In the genomic region with DNA sequence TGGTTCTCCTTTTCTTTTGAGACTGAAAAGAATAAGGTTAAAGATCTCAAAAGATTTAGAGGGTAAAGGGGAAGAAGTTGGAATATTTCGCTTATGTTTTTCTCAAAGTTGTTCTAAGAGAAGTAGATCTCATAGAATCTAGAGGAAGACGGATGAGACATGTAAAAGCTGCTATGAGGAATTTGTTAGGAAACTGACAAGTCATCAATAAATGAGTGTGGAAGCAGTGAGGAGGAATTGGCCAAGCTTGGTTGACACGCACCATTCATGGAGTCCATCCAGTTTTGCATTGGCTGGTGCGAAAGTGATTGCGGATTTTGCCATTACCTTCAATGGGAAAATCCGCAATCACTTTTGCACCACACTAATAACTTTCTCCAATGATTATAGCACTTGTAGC, we compare ENCODE assay signal across 21 cellular contexts. TPM values are rescaled to one million over a fixed set of nuclear protein-coding genes. Genes with fewer than 3 reads are reported as not detected.
DNase-seq lines count a peak whose midpoint lies in the region; ATAC-seq and TF ChIP-seq lines count a peak whose summit lies in the region.
"Had no signal": no experiment of that assay in that cellular context is flagged by ENCODE, and none has a peak within 500 bp of the region (broad histone marks: within the 10 kb centered on the region; RNA-seq: fewer than 3 reads in every experiment).

No MANE protein-coding gene starts in this region.

- H3K27ac ChIP-seq in KMS-11 (no peak overlapping the region), neural progenitor cell (no peak overlapping the region)

- peak overlapping the region; percentile 74 for H3K27ac Mint-ChIP-seq in activated T-cell treated with anti-CD3 and anti-CD28 coated beads, Interleukin-2, amount 50 U/mL, for 72 hours
- H3K27ac Mint-ChIP-seq in central memory CD8-positive, alpha-beta T cell (ENCODE audit: low read depth): peak overlapping the region; percentile 84
- H3K27ac Mint-ChIP-seq in neural progenitor cell: no peak overlapping the region

- no peak for TF ChIP-seq CTCF in KMS-11 (conservative IDR thresholded peaks at IDR 0.05; ENCODE audit: low read depth, low read length)
- no peak for TF ChIP-seq CTCF in neural progenitor cell (IDR thresholded peaks at IDR 0.05)

- no peaks in the 10 kb centered on the region for H3F3A ChIP-seq in neural progenitor cell (ENCODE audit: low read depth)

- no peak for DNase-seq in activated T-cell treated with anti-CD3 and anti-CD28 coated beads, Interleukin-2, amount 50 U/mL, for 72 hours
- DNase-seq in activated T-cell treated with anti-CD3 and anti-CD28 coated beads, Interleukin-2, amount 50 U/mL, for 1 hour: no peak
- no peak for DNase-seq in central memory CD8-positive, alpha-beta T cell (ENCODE audit: low spot score in 2 of 2)
- no peak for DNase-seq in neural progenitor cell (ENCODE audit: low spot score)
- no peak for DNase-seq in activated CD4-positive, alpha-beta T cell treated with anti-CD3 and anti-CD28 coated beads for 48 hours
- DNase-seq in occipital lobe (lab: John Stamatoyannopoulos, UW): no peak
- no peak for DNase-seq in mesenteric fat pad (ENCODE audit: low spot score)
- DNase-seq: 8988T, Caco-2, DMS153, NCI-H1048, NCI-H1436 treated with DMSO at 0.1 percent for 48 hours, NCI-H2029 treated with DMSO at 0.1 percent for 48 hours, NCI-H2227 treated with DMSO at 0.1 percent for 48 hours, NCI-H526 treated with DMSO at 0.1 percent for 48 hours, OCI-M1, SHP77 treated with DMSO at 0.1 percent for 48 hours had no signal

- H3K4me3 ChIP-seq in KMS-11 (IDR thresholded peaks at IDR 0.05; ENCODE audit: insufficient read depth, low read depth, low read length): peak overlapping the region; percentile 39
- H3K4me3 ChIP-seq in neural progenitor cell: no peak overlapping the region
- H3K4me3 ChIP-seq: BLaER1 treated with 17β-estradiol and CSF1 and Interleukin-3, amounts not matched to agents 10 nM and 100 nM had no signal

- no peak overlapping the region for H3K4me3 Mint-ChIP-seq in activated T-cell treated with anti-CD3 and anti-CD28 coated beads, Interleukin-2, amount 50 U/mL, for 72 hours
- H3K4me3 Mint-ChIP-seq in central memory CD8-positive, alpha-beta T cell: peak overlapping the region; percentile 29
- no peak overlapping the region for H3K4me3 Mint-ChIP-seq in neural progenitor cell

- H3K4me2 ChIP-seq in KMS-11 (no peak overlapping the region), neural progenitor cell (no peak overlapping the region)

- H3K79me2 ChIP-seq in KMS-11 (ENCODE audit: insufficient read depth, low read depth) (no peaks in the 10 kb centered on the region), neural progenitor cell (ENCODE audit: low read depth) (no peaks in the 10 kb centered on the region)

- H3K36me3 Mint-ChIP-seq in activated T-cell treated with anti-CD3 and anti-CD28 coated beads, Interleukin-2, amount 50 U/mL, for 72 hours (ENCODE audit: insufficient read depth in 2 of 2): peaks cover 42 to 86% of the 10 kb centered on the region in 2 donors
- peaks cover 25% of the 10 kb centered on the region for H3K36me3 Mint-ChIP-seq in central memory CD8-positive, alpha-beta T cell (ENCODE audit: insufficient read depth)
- H3K36me3 Mint-ChIP-seq in neural progenitor cell: no peaks in the 10 kb centered on the region

- no peak overlapping the region for H3K9ac ChIP-seq in KMS-11
- H3K9ac ChIP-seq in neural progenitor cell: no peak overlapping the region
- H3K9ac ChIP-seq: BLaER1 treated with 17β-estradiol and CSF1 and Interleukin-3, amounts not matched to agents 10 nM and 100 nM had no signal

- H3K4me1 Mint-ChIP-seq in activated T-cell treated with anti-CD3 and anti-CD28 coated beads, Interleukin-2, amount 50 U/mL, for 72 hours (ENCODE audit: low read depth): peaks cover 46% of the 10 kb centered on the region
- H3K4me1 Mint-ChIP-seq in central memory CD8-positive, alpha-beta T cell: peaks cover 83% of the 10 kb centered on the region
- H3K4me1 Mint-ChIP-seq in neural progenitor cell: no peaks in the 10 kb centered on the region

- H4K20me1 ChIP-seq in KMS-11 (ENCODE audit: insufficient read depth): no peaks in the 10 kb centered on the region
- no peaks in the 10 kb centered on the region for H4K20me1 ChIP-seq in neural progenitor cell (ENCODE audit: low read depth)
- H4K20me1 ChIP-seq: BLaER1 treated with 17β-estradiol and CSF1 and Interleukin-3, amounts not matched to agents 10 nM and 100 nM had no signal

- H3K27me3 ChIP-seq in KMS-11 (ENCODE audit: insufficient read depth, low read depth): no peaks in the 10 kb centered on the region
- H3K27me3 ChIP-seq in neural progenitor cell: no peaks in the 10 kb centered on the region
- H3K27me3 ChIP-seq: BLaER1 treated with 17β-estradiol and CSF1 and Interleukin-3, amounts not matched to agents 10 nM and 100 nM had no signal

- no peak for ATAC-seq in activated T-cell treated with anti-CD3 and anti-CD28 coated beads, Interleukin-2, amount 50 U/mL, for 72 hours (replicated peaks in 1 of 2)
- ATAC-seq in central memory CD8-positive, alpha-beta T cell (replicated peaks; ENCODE audit: extremely low read depth, poor library complexity, severe bottlenecking): no peak

- no peak overlapping the region for H2AFZ ChIP-seq in KMS-11 (ENCODE audit: low read depth)
- peak overlapping the region; percentile 26 for H2AFZ ChIP-seq in neural progenitor cell (replicated peaks)

- H3K4me1 ChIP-seq in KMS-11 (ENCODE audit: low read depth, poor library complexity, severe bottlenecking) (no peaks in the 10 kb centered on the region), neural progenitor cell (no peaks in the 10 kb centered on the region)
- H3K4me1 ChIP-seq: Caco-2 had no signal

- H3K36me3 ChIP-seq in KMS-11 (ENCODE audit: insufficient read depth): no peaks in the 10 kb centered on the region
- H3K36me3 ChIP-seq in neural progenitor cell: peaks cover 3% of the 10 kb centered on the region

- H3K9me3 Mint-ChIP-seq in activated T-cell treated with anti-CD3 and anti-CD28 coated beads, Interleukin-2, amount 50 U/mL, for 72 hours: peaks cover 16 to 25% of the 10 kb centered on the region in 2 donors
- peaks cover 23% of the 10 kb centered on the region for H3K9me3 Mint-ChIP-seq in central memory CD8-positive, alpha-beta T cell
- peaks cover 26% of the 10 kb centered on the region for H3K9me3 Mint-ChIP-seq in neural progenitor cell

- H3K9me3 ChIP-seq in neural progenitor cell (ENCODE audit: low read depth): peaks cover 8% of the 10 kb centered on the region
- H3K9me3 ChIP-seq: Caco-2 had no signal

- H3K27me3 Mint-ChIP-seq in activated T-cell treated with anti-CD3 and anti-CD28 coated beads, Interleukin-2, amount 50 U/mL, for 72 hours (ENCODE audit: low read depth): no peaks in the 10 kb centered on the region
- no peaks in the 10 kb centered on the region for H3K27me3 Mint-ChIP-seq in central memory CD8-positive, alpha-beta T cell
- no peaks in the 10 kb centered on the region for H3K27me3 Mint-ChIP-seq in neural progenitor cell (ENCODE audit: insufficient read depth, low read depth)

RNA-seq across cellular contexts. Expression of a gene that starts 20.0 kb away (rescaled TPM):
- 10 to 100 TPM; 41.6 to 48.8 TPM for total RNA-seq in activated T-cell treated with anti-CD3 and anti-CD28 coated beads, Interleukin-2, amount 50 U/mL, for 72 hours
- total RNA-seq in neural progenitor cell (ENCODE audit: low replicate concordance) (not detected in 2 replicates), occipital lobe (not detected), mesenteric fat pad (1.2 TPM)
- total RNA-seq: Caco-2, MCF 10A, RPMI7951 had no signal

Comparison
In these comparisons a context has a peak if more than half of its experiments do, and no peak if none do; other contexts are left out.
1. RNA of a gene that starts 20.0 kb away (total RNA-seq): 41.6 to 48.8 TPM in activated T-cell treated with anti-CD3 and anti-CD28 coated beads, Interleukin-2, amount 50 U/mL, for 72 hours; 1.2 TPM in mesenteric fat pad (single experiment), not detected in neural progenitor cell and not detected in occipital lobe (single experiment); every median in the first group is over 10 times any median in the second.